Comparison of ENCODE assay signal across 33 cellular contexts in the genomic region with DNA sequence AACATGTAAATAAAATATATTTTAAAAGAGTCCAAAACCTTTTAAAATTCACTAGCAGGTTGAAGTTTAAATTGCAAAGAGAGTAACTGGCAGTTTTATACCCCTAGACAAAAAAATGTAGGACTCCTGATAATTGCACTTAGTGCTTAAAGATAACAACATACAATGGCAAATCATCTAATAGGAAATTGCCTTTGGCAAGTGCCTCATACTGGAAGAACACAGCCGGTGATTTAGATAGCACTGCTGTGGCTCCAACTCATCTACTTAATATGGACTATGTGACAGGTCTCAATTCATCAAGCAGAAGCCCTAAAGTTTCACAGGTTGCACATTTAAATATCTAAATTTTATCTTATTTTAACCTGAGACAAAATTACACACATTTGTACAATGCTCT. TPM values are rescaled to one million over a fixed set of nuclear protein-coding genes. Genes with fewer than 3 reads are reported as not detected.
"Had no signal": no experiment of that assay in that cellular context is flagged by ENCODE, and none has a peak within 500 bp of the region (broad histone marks: within the 10 kb centered on the region; RNA-seq: fewer than 3 reads in every experiment).

No MANE protein-coding gene starts in this region.

- H3K27me3 ChIP-seq: ascending aorta, breast epithelium, cardiac muscle cell, colonic mucosa, dorsolateral prefrontal cortex, foreskin keratinocyte, gastrocnemius medialis had no signal

- H3K4me3 ChIP-seq: ascending aorta, breast epithelium, cardiac muscle cell, colonic mucosa, dorsolateral prefrontal cortex, esophagus muscularis mucosa, gastrocnemius medialis, heart left ventricle had no signal

- H3K4me1 ChIP-seq: ascending aorta, breast epithelium, colonic mucosa, esophagus muscularis mucosa, foreskin keratinocyte, gastrocnemius medialis, heart left ventricle had no signal

- DNase-seq: activated CD4-positive, alpha-beta memory T cell treated with anti-CD3 and anti-CD28 coated beads, Interleukin-2, amount 10 ng/mL, durations not matched to agents 7 days and 5 days; activated CD4-positive, alpha-beta T cell treated with anti-CD3 and anti-CD28 coated beads for 1 hour; activated CD4-positive, alpha-beta T cell treated with anti-CD3 and anti-CD28 coated beads for 4 hours; activated CD4-positive, alpha-beta T cell treated with anti-CD3 and anti-CD28 coated beads, Interleukin-2, amount 10 ng/mL, durations not matched to agents 7 days and 5 days; activated CD4-positive, alpha-beta T cell treated with anti-CD3 and anti-CD28 coated beads, Interleukin-2, amount 50 U/mL, for 4 hours; activated CD8-positive, alpha-beta memory T cell treated with anti-CD3 and anti-CD28 coated beads, Interleukin-2, amount 50 U/mL, for 48 hours; activated gamma-delta T cell; activated naive CD4-positive, alpha-beta T cell; activated naive CD4-positive, alpha-beta T cell treated with anti-CD3 and anti-CD28 coated beads, Interleukin-2, amount 10 ng/mL, durations not matched to agents 7 days and 5 days; activated naive CD8-positive, alpha-beta T cell treated with anti-CD3 and anti-CD28 coated beads, Interleukin-2, amount 10 ng/mL, durations not matched to agents 7 days and 5 days; activated T-cell treated with anti-CD3 and anti-CD28 coated beads for 4 hours; activated T-cell treated with anti-CD3 and anti-CD28 coated beads, Interleukin-2, amount 50 U/mL, for 24 hours; activated T-cell treated with anti-CD3 and anti-CD28 coated beads, Interleukin-2, amount 50 U/mL, for 72 hours; central memory CD4-positive, alpha-beta T cell; cerebellar nuclear complex; colonic mucosa; dorsolateral prefrontal cortex; effector memory CD4-positive, alpha-beta T cell; endodermal cell; erythroblast; foreskin keratinocyte; gastrocnemius medialis; glutamatergic neuron; heart left ventricle; T-helper 17 cell; T1000 had no signal

- H3K27ac ChIP-seq: ascending aorta, breast epithelium, cardiac muscle cell, colonic mucosa, dorsolateral prefrontal cortex, esophagus muscularis mucosa, foreskin keratinocyte, gastrocnemius medialis, heart left ventricle, VCaP had no signal

- ATAC-seq: activated naive CD4-positive, alpha-beta T cell treated with anti-CD3 and anti-CD28 coated beads, Interleukin-2, amount 50 U/mL, for 72 hours; activated T-cell treated with anti-CD3 and anti-CD28 coated beads, Interleukin-2, amount 50 U/mL, for 72 hours; foreskin keratinocyte; gastrocnemius medialis; heart left ventricle; T-helper 17 cell; WTC11 had no signal

- H3K9me3 ChIP-seq: colonic mucosa, gastrocnemius medialis had no signal

- H3K36me3 ChIP-seq: ascending aorta, breast epithelium, cardiac muscle cell, colonic mucosa, esophagus muscularis mucosa, gastrocnemius medialis, heart left ventricle had no signal

RNA-seq across cellular contexts. Expression of a gene that starts 13.4 kb away (rescaled TPM):
- total RNA-seq: activated CD4-positive, alpha-beta memory T cell treated with anti-CD3 and anti-CD28 coated beads, Interleukin-2, amount 10 ng/mL, durations not matched to agents 7 days and 5 days; activated CD4-positive, alpha-beta T cell treated with anti-CD3 and anti-CD28 coated beads, Interleukin-2, amount 10 ng/mL, durations not matched to agents 7 days and 5 days; ascending aorta; breast epithelium; cardiac muscle cell; esophagus muscularis mucosa; foreskin keratinocyte; gastrocnemius medialis; WTC11 had no signal
- polyA plus RNA-seq: cardiac muscle cell, foreskin keratinocyte had no signal
